Comparison of ENCODE assay signal across 21 cellular contexts in genomic region chr20:12927489-12927888, GRCh38.
DNase-seq lines count a peak whose midpoint lies in the region; ATAC-seq and TF ChIP-seq lines count a peak whose summit lies in the region.
"Had no signal": no experiment of that assay in that cellular context is flagged by ENCODE, and none has a peak within 500 bp of the region (broad histone marks: within the 10 kb centered on the region; RNA-seq: fewer than 3 reads in every experiment).

No MANE protein-coding gene starts in this region.

- ATAC-seq in IMR-90 (ENCODE audit: low read depth): no peak
- ATAC-seq in HG02610 (IDR thresholded peaks at IDR 0.05; ENCODE audit: unreplicated experiment): no peak
- ATAC-seq: body of pancreas, left lobe of liver had no signal

- CTCF ChIA-PET in IMR-90 (lab: Yijun Ruan, JAX): no interaction called here
- CTCF ChIA-PET in activated naive CD4-positive, alpha-beta T cell treated with anti-CD3 and anti-CD28 coated beads, Interleukin-2, amount 10 ng/mL, durations not matched to agents 7 days and 5 days (lab: Charles Lee): interaction anchor here (0.8 to 0.9 kb wide), 2 partner anchors 51 to 861 kb away, joined by 3 read pairs; no protein-coding TSS in a partner anchor

- H2BK15ac ChIP-seq in IMR-90 (ENCODE audit: low read depth, low read length): no peak overlapping the region

- H3K36me3 Mint-ChIP-seq in activated naive CD4-positive, alpha-beta T cell treated with anti-CD3 and anti-CD28 coated beads, Interleukin-2, amount 10 ng/mL, durations not matched to agents 7 days and 5 days: no peaks in the 10 kb centered on the region
- H3K36me3 Mint-ChIP-seq: activated CD4-positive, alpha-beta memory T cell treated with anti-CD3 and anti-CD28 coated beads for 36 hours; CD14-positive monocyte had no signal

- no peaks in the 10 kb centered on the region for H3K79me1 ChIP-seq in IMR-90 (ENCODE audit: low read depth in 1 of 2, low read length in 2 of 2)

- no peak overlapping the region; the same call in 1 of the 2 replicates for H3K18ac ChIP-seq in IMR-90 (ENCODE audit: low read depth, low read length)

- H3K4ac ChIP-seq in IMR-90 (ENCODE audit: low read depth, low read length): 0 out of 2 replicates have a peak overlapping the region, but pooled peaks have one; percentile 14

- 0 out of 2 replicates have a peak, but pooled peaks cover 3% of the 10 kb centered on the region for H3K9me1 ChIP-seq in IMR-90 (ENCODE audit: insufficient read depth, low read length)

- in situ Hi-C loops in IMR-90 (cut with MboI; ENCODE audit: low sequenced_read_pairs): no loop called here

- H3K4me3 Mint-ChIP-seq in activated naive CD4-positive, alpha-beta T cell treated with anti-CD3 and anti-CD28 coated beads, Interleukin-2, amount 10 ng/mL, durations not matched to agents 7 days and 5 days: no peak overlapping the region
- H3K4me3 Mint-ChIP-seq: activated CD4-positive, alpha-beta memory T cell treated with anti-CD3 and anti-CD28 coated beads for 36 hours; CD14-positive monocyte; T-helper 1 cell treated with Interleukin-12 subunit alpha and Interleukin-12 subunit beta and Interleukin-4 antibody, amounts not matched to agents 30 μg/mL and 1 μg/mL, for 36 hours had no signal

- no peak overlapping the region for H2AK9ac ChIP-seq in IMR-90 (replicated peaks; ENCODE audit: low read depth, low read length, poor library complexity)

- no peaks in the 10 kb centered on the region for H3K27me3 ChIP-seq in IMR-90 (ENCODE audit: control insufficient read depth, insufficient read depth, low read length)
- H3K27me3 ChIP-seq: body of pancreas, testis had no signal

- no peak overlapping the region for H3K23ac ChIP-seq in IMR-90 (ENCODE audit: low read depth, low read length)

- H3K14ac ChIP-seq in IMR-90 (replicated peaks; ENCODE audit: low read depth, low read length): no peak overlapping the region

- H2AK5ac ChIP-seq in IMR-90 (ENCODE audit: low read depth, low read length): no peak overlapping the region

- H3K9me3 Mint-ChIP-seq in activated naive CD4-positive, alpha-beta T cell treated with anti-CD3 and anti-CD28 coated beads, Interleukin-2, amount 10 ng/mL, durations not matched to agents 7 days and 5 days: no peaks in the 10 kb centered on the region
- H3K9me3 Mint-ChIP-seq: activated CD4-positive, alpha-beta memory T cell treated with anti-CD3 and anti-CD28 coated beads for 36 hours; T-helper 1 cell treated with Interleukin-12 subunit alpha and Interleukin-12 subunit beta and Interleukin-4 antibody, amounts not matched to agents 30 μg/mL and 1 μg/mL, for 36 hours had no signal

- H4K5ac ChIP-seq in IMR-90 (ENCODE audit: low read depth, low read length): no peak overlapping the region

- intact Hi-C loops in IMR-90 (cut with micrococcal nuclease): loop anchor here (5.0 kb wide), 1 partner anchor 335 kb away; no protein-coding TSS in a partner anchor

- no peak overlapping the region for H3K27ac Mint-ChIP-seq in activated naive CD4-positive, alpha-beta T cell treated with anti-CD3 and anti-CD28 coated beads, Interleukin-2, amount 10 ng/mL, durations not matched to agents 7 days and 5 days
- H3K27ac Mint-ChIP-seq: activated CD4-positive, alpha-beta memory T cell treated with anti-CD3 and anti-CD28 coated beads for 36 hours; CD14-positive monocyte; T-helper 1 cell treated with Interleukin-12 subunit alpha and Interleukin-12 subunit beta and Interleukin-4 antibody, amounts not matched to agents 30 μg/mL and 1 μg/mL, for 36 hours had no signal

- H2BK20ac ChIP-seq in IMR-90 (ENCODE audit: low read depth, low read length): peak overlapping the region; percentile 29; the same call in 1 of the 2 replicates

- POLR2A ChIA-PET in IMR-90 (lab: Charles Lee; ENCODE audit: unreplicated experiment): no interaction called here

- peaks cover 17% of the 10 kb centered on the region for H3K4me1 ChIP-seq in IMR-90 (ENCODE audit: control insufficient read depth, insufficient read depth, low read length)
- H3K4me1 ChIP-seq: testis had no signal

- H3K9me3 ChIP-seq in IMR-90 (ENCODE audit: control insufficient read depth, insufficient read depth, low read length): no peaks in the 10 kb centered on the region
- H3K9me3 ChIP-seq: body of pancreas, testis had no signal

- no peak for TF ChIP-seq RAD21 in IMR-90 (IDR thresholded peaks at IDR 0.05; ENCODE audit: low read length)

- DNase-seq in AG08395 (ENCODE audit: low spot score) (peak; percentile 7), IMR-90 (peak; percentile 25), amniotic epithelial cell (ENCODE audit: low read depth) (peak; percentile 6), glomerular visceral epithelial cell (ENCODE audit: extremely low spot score) (peak; percentile 43), LoVo (ENCODE audit: low spot score) (no peak)
- DNase-seq in activated naive CD4-positive, alpha-beta T cell treated with anti-CD3 and anti-CD28 coated beads, Interleukin-2, amount 10 ng/mL, durations not matched to agents 7 days and 5 days: no peak
- no peak for DNase-seq in activated naive CD4-positive, alpha-beta T cell treated with anti-CD3 and anti-CD28 coated beads, Interleukin-2, amount 50 U/mL, for 16 hours
- DNase-seq: ACHN; activated CD4-positive, alpha-beta memory T cell treated with anti-CD3 and anti-CD28 coated beads for 36 hours; activated T-cell treated with anti-CD3 and anti-CD28 coated beads for 4 hours; body of pancreas; DMS 273 treated with DMSO at 0.1 percent for 48 hours; KG1; NCI-H1092 treated with DMSO at 0.1 percent for 48 hours; NCI-H524 treated with DMSO at 0.1 percent for 48 hours; SIG-M5; testis had no signal

- no peaks in the 10 kb centered on the region for H4K20me1 ChIP-seq in IMR-90 (ENCODE audit: insufficient read depth, low read length)

- no CpG with 5 or more reads among the region's 5 CpGs for WGBS in IMR-90 (ENCODE audit: extremely low coverage in 2 of 2, insufficient read length in 1 of 2), 2 experiments

- 0 out of 2 replicates have a peak overlapping the region, but pooled peaks have one; percentile 45 for H2BK120ac ChIP-seq in IMR-90 (ENCODE audit: low read depth, low read length)

- TF ChIP-seq POLR2A in IMR-90 (IDR thresholded peaks at IDR 0.05; ENCODE audit: low read depth, low read length): no peak

- H3K36me3 ChIP-seq in IMR-90 (ENCODE audit: control insufficient read depth, insufficient read depth, low read length): no peaks in the 10 kb centered on the region

- no peak overlapping the region for H3K4me3 ChIP-seq in IMR-90 (ENCODE audit: insufficient read depth, low read depth, low read length)
- H3K4me3 ChIP-seq: body of pancreas, testis had no signal

- H2AFZ ChIP-seq in IMR-90 (replicated peaks; ENCODE audit: low read length, poor library complexity): no peak overlapping the region

- no peak overlapping the region for H4K8ac ChIP-seq in IMR-90 (ENCODE audit: low read depth in 2 of 2, low read length in 2 of 2)

- H2BK5ac ChIP-seq in IMR-90 (ENCODE audit: low read depth, low read length, poor library complexity, severe bottlenecking): no peak overlapping the region

- no peak for TF ChIP-seq CTCF in IMR-90 (conservative IDR thresholded peaks at IDR 0.05; ENCODE audit: low read depth, low read length)

- no peak overlapping the region for H3K56ac ChIP-seq in IMR-90 (ENCODE audit: extremely low read depth, insufficient read depth, low read length)

- no peak overlapping the region for H3K9ac ChIP-seq in IMR-90 (ENCODE audit: low read depth, low read length)

- no peak overlapping the region for H4K91ac ChIP-seq in IMR-90 (ENCODE audit: insufficient read depth, low read depth, low read length)

- H3K4me1 Mint-ChIP-seq in activated naive CD4-positive, alpha-beta T cell treated with anti-CD3 and anti-CD28 coated beads, Interleukin-2, amount 10 ng/mL, durations not matched to agents 7 days and 5 days: no peaks in the 10 kb centered on the region

- dilution Hi-C loops in IMR-90 (cut with HindIII; ENCODE audit: low sequenced_read_pairs, unreplicated experiment): no loop called here

- no peak overlapping the region for H3K27ac ChIP-seq in IMR-90 (ENCODE audit: insufficient read depth, low read length)
- H3K27ac ChIP-seq: body of pancreas, testis had no signal

- no TSS peak for BruUV-seq in IMR-90 (replicated peaks; lab: Mats Ljungman, UMichigan)

- no peaks in the 10 kb centered on the region for H3K27me3 Mint-ChIP-seq in activated naive CD4-positive, alpha-beta T cell treated with anti-CD3 and anti-CD28 coated beads, Interleukin-2, amount 10 ng/mL, durations not matched to agents 7 days and 5 days

- H3K4me2 ChIP-seq in IMR-90 (ENCODE audit: low read depth, low read length): no peak overlapping the region

TF ChIP-seq in IMR-90, 13 proteins besides CTCF, POLR2A, EP300 and RAD21 (continues in another document):
- TF ChIP-seq USF2 (IDR thresholded peaks at IDR 0.05; ENCODE audit: low read depth, low read length): no peak
- no peak for TF ChIP-seq MXI1 (IDR thresholded peaks at IDR 0.05; ENCODE audit: borderline replicate concordance, low read depth, low read length)
- TF ChIP-seq CEBPB (IDR thresholded peaks at IDR 0.05; ENCODE audit: low read depth, low read length): no peak
- TF ChIP-seq NFE2L2 (IDR thresholded peaks at IDR 0.05; ENCODE audit: low read depth, low read length): no peak
- no peak for TF ChIP-seq FOS (IDR thresholded peaks at IDR 0.05; ENCODE audit: low read depth, low read length)
- TF ChIP-seq MAFK (IDR thresholded peaks at IDR 0.05; ENCODE audit: low read depth, low read length): no peak
- no peak for TF ChIP-seq RCOR1 (IDR thresholded peaks at IDR 0.05; ENCODE audit: insufficient replicate concordance, low read length)
- TF ChIP-seq MAZ (IDR thresholded peaks at IDR 0.05; ENCODE audit: borderline replicate concordance, low read depth, low read length): no peak
- TF ChIP-seq RFX5 (IDR thresholded peaks at IDR 0.05; ENCODE audit: low read depth, low read length): no peak
- TF ChIP-seq, protein P1, sequence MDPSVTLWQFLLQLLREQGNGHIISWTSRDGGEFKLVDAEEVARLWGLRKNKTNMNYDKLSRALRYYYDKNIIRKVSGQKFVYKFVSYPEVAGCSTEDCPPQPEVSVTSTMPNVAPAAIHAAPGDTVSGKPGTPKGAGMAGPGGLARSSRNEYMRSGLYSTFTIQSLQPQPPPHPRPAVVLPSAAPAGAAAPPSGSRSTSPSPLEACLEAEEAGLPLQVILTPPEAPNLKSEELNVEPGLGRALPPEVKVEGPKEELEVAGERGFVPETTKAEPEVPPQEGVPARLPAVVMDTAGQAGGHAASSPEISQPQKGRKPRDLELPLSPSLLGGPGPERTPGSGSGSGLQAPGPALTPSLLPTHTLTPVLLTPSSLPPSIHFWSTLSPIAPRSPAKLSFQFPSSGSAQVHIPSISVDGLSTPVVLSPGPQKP (IDR thresholded peaks at IDR 0.05; ENCODE audit: borderline replicate concordance, low read depth, low read length): no peak
- no peak for TF ChIP-seq BHLHE40 (IDR thresholded peaks at IDR 0.05; ENCODE audit: low read depth, low read length)

Comparison
In these comparisons a context has a peak if more than half of its experiments do, and no peak if none do; other contexts are left out.
1. DNase-seq: peak in AG08395 (single experiment), IMR-90 (single experiment), amniotic epithelial cell (single experiment) and glomerular visceral epithelial cell (single experiment); none in LoVo (single experiment), activated naive CD4-positive, alpha-beta T cell treated with anti-CD3 and anti-CD28 coated beads, Interleukin-2, amount 10 ng/mL, durations not matched to agents 7 days and 5 days (single experiment) and activated naive CD4-positive, alpha-beta T cell treated with anti-CD3 and anti-CD28 coated beads, Interleukin-2, amount 50 U/mL, for 16 hours (single experiment).